9 cellular contexts compared by ENCODE assay signal in genomic region chr17:47188266-47188665, GRCh38. TPM values are rescaled to one million over a fixed set of nuclear protein-coding genes. Genes with fewer than 3 reads are reported as not detected.
DNase-seq lines count a peak whose midpoint lies in the region; ATAC-seq, FAIRE-seq and TF ChIP-seq lines count a peak whose summit lies in the region.
"Had no signal": no experiment of that assay in that cellular context is flagged by ENCODE, and none has a peak within 500 bp of the region (broad histone marks: within the 10 kb centered on the region; RNA-seq: fewer than 3 reads in every experiment).

No MANE protein-coding gene starts in this region.

- peak overlapping the region; percentile 96 to 99 for H3K27ac ChIP-seq in thoracic aorta

- H3K27me3 ChIP-seq in bronchial epithelial cell (ENCODE audit: control insufficient read depth, insufficient read depth, low read length), result no peaks in the 10 kb centered on the region
- no peaks in the 10 kb centered on the region for H3K27me3 ChIP-seq in thoracic aorta (replicated peaks; ENCODE audit: insufficient read depth)

- peaks cover 43 to 46% of the 10 kb centered on the region in 2 donors for H3K4me1 ChIP-seq in thoracic aorta (ENCODE audit: control insufficient read depth in 1 of 2, low read depth in 2 of 2)

- H3K36me3 ChIP-seq in bronchial epithelial cell (ENCODE audit: control insufficient read depth, insufficient read depth, low read length) (no peaks in the 10 kb centered on the region), thoracic aorta (no peaks in the 10 kb centered on the region)

- ATAC-seq in thoracic aorta (ENCODE audit: insufficient number of reproducible peaks, low FRiP score, low read depth) (no peak), GM21786 (IDR thresholded peaks at IDR 0.05; ENCODE audit: unreplicated experiment) (no peak)

- no peak for FAIRE-seq in bronchial epithelial cell (lab: Jason Lieb, UNC)
- FAIRE-seq: frontal cortex had no signal

- TF ChIP-seq CTCF in bronchial epithelial cell (IDR thresholded peaks at IDR 0.05; ENCODE audit: insufficient read depth, low read length, severe bottlenecking) (no peak), thoracic aorta (IDR thresholded peaks at IDR 0.05) (no peak)

- H3K9me3 ChIP-seq in thoracic aorta, result no peaks in the 10 kb centered on the region

- H3K4me3 ChIP-seq in bronchial epithelial cell (ENCODE audit: low read depth, low read length) (peak overlapping the region; percentile 90), thoracic aorta (peak overlapping the region; percentile 99)

- DNase-seq in NCI-H82 (lab: John Stamatoyannopoulos, UW), result peak; percentile 51
- DNase-seq in NCI-H82 treated with DMSO at 0.1 percent for 48 hours (lab: John Stamatoyannopoulos, UW; ENCODE audit: unreplicated experiment), result no peak
- peak; percentile 20 to 30 for DNase-seq in NOMO-1 (lab: John Stamatoyannopoulos, UW; ENCODE audit: unreplicated experiment in 2 of 2)
- DNase-seq in bronchial epithelial cell (ENCODE audit: low read depth), result peak; percentile 45
- DNase-seq in left kidney (ENCODE audit: low read depth, low spot score), result peak; percentile 48
- DNase-seq in thoracic aorta (ENCODE audit: low spot score), result no peak
- no peak for DNase-seq in C1 segment of cervical spinal cord (lab: John Stamatoyannopoulos, UW)

RNA-seq across cellular contexts. Expression of gene CDC27, which starts 0.8 kb away (rescaled TPM):
- total RNA-seq in bronchial epithelial cell, result 64.9 and 73.7 TPM in 2 replicates
- total RNA-seq in thoracic aorta, result 10 to 100 TPM; 66.0 to 69.2 TPM

RNA-seq across cellular contexts. Expression of gene MYL4, which starts 20.9 kb away (rescaled TPM):
- total RNA-seq in bronchial epithelial cell, result not detected in 2 replicates
- total RNA-seq in thoracic aorta, result not detected

Comparison
In these comparisons a context has a peak if more than half of its experiments do, and no peak if none do; other contexts are left out.
1. DNase-seq: peak in NCI-H82 (single experiment), NOMO-1 (2 of 2), bronchial epithelial cell (single experiment) and left kidney (single experiment); none in NCI-H82 treated with DMSO at 0.1 percent for 48 hours (single experiment), thoracic aorta (single experiment) and C1 segment of cervical spinal cord (0 of 14).